In genomic region chr15:66709884-66710283, GRCh38 we compare ENCODE assay signal across 1 cellular context.
TF ChIP-seq lines count a peak whose summit lies in the region.

No MANE protein-coding gene starts in this region.

TF ChIP-seq in WTC11, 78 proteins besides CTCF, POLR2A, EP300 and RAD21 (continued from another document):
- TF ChIP-seq, protein P1, sequence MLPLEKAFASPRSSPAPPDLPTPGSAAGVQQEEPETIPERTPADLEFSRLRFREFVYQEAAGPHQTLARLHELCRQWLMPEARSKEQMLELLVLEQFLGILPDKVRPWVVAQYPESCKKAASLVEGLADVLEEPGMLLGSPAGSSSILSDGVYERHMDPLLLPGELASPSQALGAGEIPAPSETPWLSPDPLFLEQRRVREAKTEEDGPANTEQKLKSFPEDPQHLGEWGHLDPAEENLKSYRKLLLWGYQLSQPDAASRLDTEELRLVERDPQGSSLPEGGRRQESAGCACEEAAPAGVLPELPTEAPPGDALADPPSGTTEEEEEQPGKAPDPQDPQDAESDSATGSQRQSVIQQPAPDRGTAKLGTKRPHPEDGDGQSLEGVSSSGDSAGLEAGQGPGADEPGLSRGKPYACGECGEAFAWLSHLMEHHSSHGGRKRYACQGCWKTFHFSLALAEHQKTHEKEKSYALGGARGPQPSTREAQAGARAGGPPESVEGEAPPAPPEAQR (CRISPR knock-in tag; IDR thresholded peaks at IDR 0.05): no peak
- TF ChIP-seq, protein P2, sequence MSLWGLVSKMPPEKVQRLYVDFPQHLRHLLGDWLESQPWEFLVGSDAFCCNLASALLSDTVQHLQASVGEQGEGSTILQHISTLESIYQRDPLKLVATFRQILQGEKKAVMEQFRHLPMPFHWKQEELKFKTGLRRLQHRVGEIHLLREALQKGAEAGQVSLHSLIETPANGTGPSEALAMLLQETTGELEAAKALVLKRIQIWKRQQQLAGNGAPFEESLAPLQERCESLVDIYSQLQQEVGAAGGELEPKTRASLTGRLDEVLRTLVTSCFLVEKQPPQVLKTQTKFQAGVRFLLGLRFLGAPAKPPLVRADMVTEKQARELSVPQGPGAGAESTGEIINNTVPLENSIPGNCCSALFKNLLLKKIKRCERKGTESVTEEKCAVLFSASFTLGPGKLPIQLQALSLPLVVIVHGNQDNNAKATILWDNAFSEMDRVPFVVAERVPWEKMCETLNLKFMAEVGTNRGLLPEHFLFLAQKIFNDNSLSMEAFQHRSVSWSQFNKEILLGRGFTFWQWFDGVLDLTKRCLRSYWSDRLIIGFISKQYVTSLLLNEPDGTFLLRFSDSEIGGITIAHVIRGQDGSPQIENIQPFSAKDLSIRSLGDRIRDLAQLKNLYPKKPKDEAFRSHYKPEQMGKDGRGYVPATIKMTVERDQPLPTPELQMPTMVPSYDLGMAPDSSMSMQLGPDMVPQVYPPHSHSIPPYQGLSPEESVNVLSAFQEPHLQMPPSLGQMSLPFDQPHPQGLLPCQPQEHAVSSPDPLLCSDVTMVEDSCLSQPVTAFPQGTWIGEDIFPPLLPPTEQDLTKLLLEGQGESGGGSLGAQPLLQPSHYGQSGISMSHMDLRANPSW (CRISPR knock-in tag; conservative IDR thresholded peaks at IDR 0.05; ENCODE audit: low read depth): no peak
- TF ChIP-seq ATF1 (CRISPR knock-in tag; IDR thresholded peaks at IDR 0.05) (no peak), ZNF416 (CRISPR knock-in tag; IDR thresholded peaks at IDR 0.05) (no peak)
- TF ChIP-seq, protein P3, sequence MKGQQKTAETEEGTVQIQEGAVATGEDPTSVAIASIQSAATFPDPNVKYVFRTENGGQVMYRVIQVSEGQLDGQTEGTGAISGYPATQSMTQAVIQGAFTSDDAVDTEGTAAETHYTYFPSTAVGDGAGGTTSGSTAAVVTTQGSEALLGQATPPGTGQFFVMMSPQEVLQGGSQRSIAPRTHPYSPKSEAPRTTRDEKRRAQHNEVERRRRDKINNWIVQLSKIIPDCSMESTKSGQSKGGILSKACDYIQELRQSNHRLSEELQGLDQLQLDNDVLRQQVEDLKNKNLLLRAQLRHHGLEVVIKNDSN (CRISPR knock-in tag; IDR thresholded peaks at IDR 0.05): no peak
